In the genomic region with DNA sequence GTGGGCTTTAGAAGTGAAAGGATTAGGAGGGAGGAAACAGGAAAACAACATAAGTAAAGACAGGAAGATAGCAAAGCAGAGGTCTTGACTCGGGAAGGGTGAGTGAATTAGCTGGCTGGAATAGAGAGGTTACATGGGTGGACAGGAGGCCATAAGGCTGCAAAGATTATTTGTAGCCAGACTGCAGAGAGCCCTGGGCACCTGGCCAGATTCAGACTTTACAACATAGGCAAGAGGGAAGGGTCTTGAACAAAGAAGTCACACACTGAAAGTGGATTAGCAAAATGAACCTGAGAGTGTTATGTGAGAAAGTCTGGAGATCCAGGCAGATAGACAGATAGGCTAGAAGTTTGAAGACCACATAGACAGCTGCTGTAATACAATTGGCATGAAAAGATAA, we compare ENCODE assay signal across 1 cellular context.
TF ChIP-seq lines count a peak whose summit lies in the region.

No MANE protein-coding gene starts in this region.

TF ChIP-seq in endothelial cell of umbilical vein, 7 proteins besides CTCF, POLR2A, EP300 and RAD21 (continued from another document):
- TF ChIP-seq FOS (IDR thresholded peaks at IDR 0.05; ENCODE audit: borderline replicate concordance, insufficient read depth, low read length) (peak; percentile 68), POLR2AphosphoS5 (IDR thresholded peaks at IDR 0.05; ENCODE audit: insufficient read depth, low read depth, low read length) (peak; percentile 76)
- TF ChIP-seq, protein P1, sequence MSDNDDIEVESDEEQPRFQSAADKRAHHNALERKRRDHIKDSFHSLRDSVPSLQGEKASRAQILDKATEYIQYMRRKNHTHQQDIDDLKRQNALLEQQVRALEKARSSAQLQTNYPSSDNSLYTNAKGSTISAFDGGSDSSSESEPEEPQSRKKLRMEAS (IDR thresholded peaks at IDR 0.05; ENCODE audit: insufficient read depth, insufficient read length), result no peak
TF ChIP-seq in endothelial cell of umbilical vein: peak in this region for 3.
